In genomic region chr19:17834350-17835181, GRCh38 we compare ENCODE assay signal across 19 cellular contexts. TPM values are rescaled to one million over a fixed set of nuclear protein-coding genes. Genes with fewer than 3 reads are reported as not detected.
DNase-seq lines count a peak whose midpoint lies in the region; ATAC-seq and TF ChIP-seq lines count a peak whose summit lies in the region.
"Had no signal": no experiment of that assay in that cellular context is flagged by ENCODE, and none has a peak within 500 bp of the region (broad histone marks: within the 10 kb centered on the region; RNA-seq: fewer than 3 reads in every experiment).

No MANE protein-coding gene starts in this region.

- H3K9me3 ChIP-seq in AG04450 (ENCODE audit: control insufficient read depth, insufficient read depth, low read length): peaks cover 6% of the 10 kb centered on the region; the same call in 1 of the 2 replicates
- no peaks in the 10 kb centered on the region for H3K9me3 ChIP-seq in CD8-positive, alpha-beta T cell (ENCODE audit: low read length)
- H3K9me3 ChIP-seq in upper lobe of left lung: no peaks in the 10 kb centered on the region
- H3K9me3 ChIP-seq: esophagus squamous epithelium, thoracic aorta had no signal

- H3K27me3 ChIP-seq in AG04450 (ENCODE audit: control insufficient read depth, insufficient read depth, low read length) (peaks cover 6% of the 10 kb centered on the region), upper lobe of left lung (no peaks in the 10 kb centered on the region)
- no peaks in the 10 kb centered on the region for H3K27me3 ChIP-seq in CD8-positive, alpha-beta T cell (ENCODE audit: insufficient read depth, low read length)

- DNase-seq in AG04450 (ENCODE audit: low read depth, low spot score) (no peak), fibroblast of mammary gland (ENCODE audit: low read depth) (no peak), upper lobe of left lung (no peak)
- no peak for DNase-seq in CD8-positive, alpha-beta T cell
- DNase-seq in effector CD4-positive, alpha-beta T cell: no peak
- DNase-seq: activated T-cell treated with anti-CD3 and anti-CD28 coated beads for 4 hours; amygdala; CD8-positive, alpha-beta memory T cell; esophagus squamous epithelium; GDM1; NCI-H1105 treated with DMSO at 0.1 percent for 48 hours; NCI-H226 had no signal

- H3K4me3 ChIP-seq in AG04450 (ENCODE audit: low read depth, low read length) (no peak overlapping the region), fibroblast of mammary gland (ENCODE audit: control insufficient read depth, low read depth, low read length) (no peak overlapping the region), upper lobe of left lung (no peak overlapping the region)
- no peak overlapping the region for H3K4me3 ChIP-seq in CD8-positive, alpha-beta T cell (ENCODE audit: low read depth, low read length)
- H3K4me3 ChIP-seq: coronary artery, esophagus squamous epithelium, hepatocyte, SK-N-MC, thoracic aorta had no signal

- no peak for ATAC-seq in CD8-positive, alpha-beta T cell
- ATAC-seq in GM21390 (IDR thresholded peaks at IDR 0.05; ENCODE audit: unreplicated experiment) (no peak), upper lobe of left lung (ENCODE audit: low FRiP score in 2 of 2) (no peak)

- peaks cover 85% of the 10 kb centered on the region for H3K36me3 Mint-ChIP-seq in CD8-positive, alpha-beta T cell
- peaks cover 14% of the 10 kb centered on the region for H3K36me3 Mint-ChIP-seq in IgD-negative memory B cell

- H3K27ac Mint-ChIP-seq in CD8-positive, alpha-beta T cell: peak overlapping the region; percentile 80
- peak overlapping the region in 2 of 3 donors; percentile 31 to 60 for H3K27ac Mint-ChIP-seq in IgD-negative memory B cell

- H3K27me3 Mint-ChIP-seq in CD8-positive, alpha-beta T cell (ENCODE audit: low read depth): no peaks in the 10 kb centered on the region
- H3K27me3 Mint-ChIP-seq in IgD-negative memory B cell: no peaks in the 10 kb centered on the region
- H3K27me3 Mint-ChIP-seq: CD8-positive, alpha-beta memory T cell had no signal

- POLR2A ChIA-PET in AG04450 (lab: Yijun Ruan, JAX): no interaction called here
- POLR2A ChIA-PET in CD8-positive, alpha-beta T cell (lab: Charles Lee): interaction anchor here (1.1 kb wide), 1 partner anchor 15 kb away, joined by 3 read pairs; no protein-coding TSS in a partner anchor

- H3K9me3 Mint-ChIP-seq in CD8-positive, alpha-beta T cell: no peaks in the 10 kb centered on the region
- H3K9me3 Mint-ChIP-seq in IgD-negative memory B cell: no peaks in the 10 kb centered on the region

- peaks cover 12% of the 10 kb centered on the region for H3K4me1 Mint-ChIP-seq in CD8-positive, alpha-beta T cell (ENCODE audit: low read depth)
- H3K4me1 Mint-ChIP-seq in IgD-negative memory B cell: peaks cover 0 to 2% (median 1%) of the 10 kb centered on the region in 3 donors

- peaks cover 79% of the 10 kb centered on the region for H3K36me3 ChIP-seq in CD8-positive, alpha-beta T cell (ENCODE audit: insufficient read depth, low read length)
- peaks cover 0 to 92% (median 19%) of the 10 kb centered on the region in 4 donors for H3K36me3 ChIP-seq in upper lobe of left lung
- H3K36me3 ChIP-seq: thoracic aorta had no signal

- intact Hi-C loops in CD8-positive, alpha-beta T cell (cut with DNase I, micrococcal nuclease): no loop called here

- H3K4me3 Mint-ChIP-seq in CD8-positive, alpha-beta T cell: no peak overlapping the region
- no peak overlapping the region for H3K4me3 Mint-ChIP-seq in IgD-negative memory B cell
- H3K4me3 Mint-ChIP-seq: CD8-positive, alpha-beta memory T cell had no signal

- H3K27ac ChIP-seq in AG04450 (ENCODE audit: low read depth, low read length) (no peak overlapping the region), upper lobe of left lung (no peak overlapping the region)
- H3K27ac ChIP-seq in CD8-positive, alpha-beta T cell (ENCODE audit: low read depth, low read length): no peak overlapping the region
- H3K27ac ChIP-seq: coronary artery, esophagus squamous epithelium, hepatocyte, SK-N-MC, thoracic aorta had no signal

- TF ChIP-seq EP300 in upper lobe of left lung (IDR thresholded peaks at IDR 0.05): no peak

- no peaks in the 10 kb centered on the region for H3K4me1 ChIP-seq in CD8-positive, alpha-beta T cell (ENCODE audit: insufficient read depth, low read length)
- peaks cover 0 to 18% (median 0%) of the 10 kb centered on the region in 4 donors for H3K4me1 ChIP-seq in upper lobe of left lung

- no peak for TF ChIP-seq POLR2A in upper lobe of left lung (IDR thresholded peaks at IDR 0.05)

- CTCF ChIA-PET in AG04450 (lab: Charles Lee): interaction anchor here (0.5 kb wide), 1 partner anchor 25 kb away, joined by 3 read pairs; no protein-coding TSS in a partner anchor
- CTCF ChIA-PET in CD8-positive, alpha-beta T cell (lab: Charles Lee): interaction anchor here (0.8 to 2.9 kb wide), 2 partner anchors 20 to 21 kb away, joined by 3 to 9 read pairs; no protein-coding TSS in a partner anchor

- TF ChIP-seq CTCF in AG04450 (IDR thresholded peaks at IDR 0.05; ENCODE audit: low read depth, low read length) (peak; percentile 22), fibroblast of mammary gland (conservative IDR thresholded peaks at IDR 0.05; ENCODE audit: control insufficient read depth, insufficient read depth, low read depth, low read length) (peak; percentile 4), upper lobe of left lung (IDR thresholded peaks at IDR 0.05) (no peak)
- TF ChIP-seq CTCF in CD8-positive, alpha-beta T cell (IDR thresholded peaks at IDR 0.05): no peak

- WGBS in upper lobe of left lung, 2 donors: 82 to 83% methylated on average over 9 to 18 of the region's 27 CpGs

RNA-seq across cellular contexts. Expression of gene JAK3, which starts 13.2 kb away (rescaled TPM):
- 0.99 and 1.4 TPM in 2 replicates for polyA plus RNA-seq in AG04450 (2011; rRNA removed)
- polyA minus RNA-seq in AG04450 (2011; rRNA and poly(A)+ RNA removed): 2.1 and 3.4 TPM in 2 replicates
- 100 to 1,000 TPM; 113 to 119 TPM for total RNA-seq in CD8-positive, alpha-beta T cell
- polyA plus RNA-seq in IgD-negative memory B cell: 56.3 TPM
- 10 to 100 TPM; 11.0 to 25.1 (median 12.8) TPM for total RNA-seq in upper lobe of left lung

RNA-seq across cellular contexts. Expression of gene INSL3, which starts 13.2 kb away (rescaled TPM):
- polyA plus RNA-seq in AG04450 (2011; rRNA removed) (not detected in 2 replicates), IgD-negative memory B cell (1.7 TPM)
- polyA minus RNA-seq in AG04450 (2011; rRNA and poly(A)+ RNA removed): not detected in 2 replicates
- 1 to 10 TPM; 6.1 to 7.6 TPM for total RNA-seq in CD8-positive, alpha-beta T cell
- under 1 TPM in 1 of 6 donors, not detected in 5; 0.57 TPM for total RNA-seq in upper lobe of left lung
- total RNA-seq: esophagus squamous epithelium, hepatocyte, pulmonary artery endothelial cell, thoracic aorta had no signal

RNA-seq across cellular contexts. Expression of gene RPL18A, which starts 25.1 kb away (rescaled TPM):
- polyA plus RNA-seq in AG04450 (2011; rRNA removed) (890 and 1,276 TPM in 2 replicates), IgD-negative memory B cell (5,234 TPM)
- polyA minus RNA-seq in AG04450 (2011; rRNA and poly(A)+ RNA removed): 210 and 227 TPM in 2 replicates
- total RNA-seq in CD8-positive, alpha-beta T cell: 1,000 to 10,000 TPM; 3,915 to 3,952 TPM
- 1,000 to 10,000 TPM in 3 of 6 donors, 100 to 1,000 TPM in 3; 705 to 1,655 (median 1,002) TPM for total RNA-seq in upper lobe of left lung

RNA-seq across cellular contexts. Expression of gene SLC5A5, which starts 37.2 kb away (rescaled TPM):
- polyA plus RNA-seq in AG04450 (2011; rRNA removed): not detected in 2 replicates
- polyA minus RNA-seq in AG04450 (2011; rRNA and poly(A)+ RNA removed): not detected in 2 replicates
- 1 to 10 TPM; 1.2 to 1.3 TPM for total RNA-seq in CD8-positive, alpha-beta T cell
- not detected for polyA plus RNA-seq in IgD-negative memory B cell
- total RNA-seq in upper lobe of left lung: under 1 TPM in 2 of 6 donors, not detected in 4; under 0.01 to 0.15 TPM
- total RNA-seq: pulmonary artery endothelial cell, thoracic aorta had no signal
- polyA plus RNA-seq: hepatocyte had no signal

RNA-seq across cellular contexts. Expression of gene B3GNT3, which starts 39.6 kb away (rescaled TPM):
- polyA plus RNA-seq in AG04450 (2011; rRNA removed) (not detected in 2 replicates), IgD-negative memory B cell (not detected)
- not detected in 2 replicates for polyA minus RNA-seq in AG04450 (2011; rRNA and poly(A)+ RNA removed)
- total RNA-seq in CD8-positive, alpha-beta T cell: not detected
- 1 to 10 TPM in 5 of 6 donors, not detected in 1; 1.0 to 8.8 (median 2.5) TPM for total RNA-seq in upper lobe of left lung
- total RNA-seq: CD8-positive, alpha-beta memory T cell; pulmonary artery endothelial cell had no signal
- polyA plus RNA-seq: CD8-positive, alpha-beta memory T cell had no signal

Comparison
In these comparisons a context has a peak if more than half of its experiments do, and no peak if none do; other contexts are left out.
1. CTCF ChIP-seq: peak in AG04450 (single experiment) and fibroblast of mammary gland (single experiment); none in CD8-positive, alpha-beta T cell (single experiment) and upper lobe of left lung (0 of 6).
2. RNA of gene JAK3, which starts 13.2 kb away (total RNA-seq): 113 to 119 TPM in CD8-positive, alpha-beta T cell; 11.0 to 25.1 TPM in upper lobe of left lung; every median in the first group is over 4 times any median in the second.
3. RNA of gene INSL3, which starts 13.2 kb away (total RNA-seq): 6.1 to 7.6 TPM in CD8-positive, alpha-beta T cell; 0.57 TPM in upper lobe of left lung; every median in the first group is over 4 times any median in the second.